Comparison of ENCODE assay signal across 31 cellular contexts in the genomic region with DNA sequence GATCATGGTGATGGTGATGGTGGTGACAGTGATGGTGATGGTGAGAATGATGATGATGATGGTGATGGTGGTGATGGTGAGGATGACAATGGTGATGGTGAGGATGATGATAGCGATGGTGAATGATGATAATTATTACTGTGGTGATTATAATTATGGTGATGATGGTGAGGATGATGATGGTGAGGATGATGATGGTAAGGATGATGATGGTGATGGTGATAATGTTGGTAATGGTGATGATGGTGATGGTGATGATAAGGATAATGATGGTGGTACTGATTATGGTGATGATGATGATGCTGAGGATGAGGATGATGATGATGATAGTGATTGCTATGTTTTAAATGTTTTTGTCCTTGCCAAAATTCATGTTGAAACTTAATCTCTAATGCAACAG. TPM values are rescaled to one million over a fixed set of nuclear protein-coding genes. Genes with fewer than 3 reads are reported as not detected.
"Had no signal": no experiment of that assay in that cellular context is flagged by ENCODE, and none has a peak within 500 bp of the region (broad histone marks: within the 10 kb centered on the region; RNA-seq: fewer than 3 reads in every experiment).

No MANE protein-coding gene starts in this region.

- H3K4me1 ChIP-seq: adrenal gland, body of pancreas, esophagus muscularis mucosa, foreskin keratinocyte, gastrocnemius medialis had no signal

- ATAC-seq: activated CD4-positive, alpha-beta T cell treated with anti-CD3 and anti-CD28 coated beads for 36 hours; activated CD8-positive, alpha-beta memory T cell treated with anti-CD3 and anti-CD28 coated beads, Interleukin-2, amount 10 ng/mL, durations not matched to agents 7 days and 5 days; activated CD8-positive, alpha-beta T cell treated with anti-CD3 and anti-CD28 coated beads, Interleukin-2, amount 10 ng/mL, durations not matched to agents 7 days and 5 days; activated naive CD8-positive, alpha-beta T cell treated with anti-CD3 and anti-CD28 coated beads, Interleukin-2, amount 50 U/mL, for 24 hours; body of pancreas; effector memory CD8-positive, alpha-beta T cell; foreskin keratinocyte; gastrocnemius medialis; T-helper 17 cell had no signal

- H3K4me3 ChIP-seq: adrenal gland, body of pancreas, esophagus muscularis mucosa, gastrocnemius medialis had no signal

- H3K27me3 ChIP-seq: adrenal gland, body of pancreas, foreskin keratinocyte, gastrocnemius medialis had no signal

- DNase-seq: activated CD4-positive, alpha-beta memory T cell treated with anti-CD3 and anti-CD28 coated beads for 36 hours; activated CD4-positive, alpha-beta T cell treated with anti-CD3 and anti-CD28 coated beads for 36 hours; activated CD4-positive, alpha-beta T cell treated with anti-CD3 and anti-CD28 coated beads, Interleukin-2, amount 10 ng/mL, durations not matched to agents 24 days and 14 days; activated CD4-positive, CD25-positive, alpha-beta regulatory T cell; activated CD4-positive, CD25-positive, alpha-beta regulatory T cell treated with anti-CD3 and anti-CD28 coated beads, Interleukin-2, amount 50 U/mL, for 72 hours; activated CD8-positive, alpha-beta memory T cell treated with anti-CD3 and anti-CD28 coated beads, Interleukin-2, amount 10 ng/mL, durations not matched to agents 7 days and 5 days; activated CD8-positive, alpha-beta memory T cell treated with anti-CD3 and anti-CD28 coated beads, Interleukin-2, amount 50 U/mL, for 4 hours; activated CD8-positive, alpha-beta T cell treated with anti-CD3 and anti-CD28 coated beads, Interleukin-2, amount 10 ng/mL, durations not matched to agents 7 days and 5 days; activated effector memory CD4-positive, alpha-beta T cell treated with anti-CD3 and anti-CD28 coated beads, Interleukin-2, amount 50 U/mL, for 16 hours; activated naive CD4-positive, alpha-beta T cell treated with anti-CD3 and anti-CD28 coated beads for 36 hours; activated naive CD8-positive, alpha-beta T cell treated with anti-CD3 and anti-CD28 coated beads for 36 hours; activated naive CD8-positive, alpha-beta T cell treated with anti-CD3 and anti-CD28 coated beads, Interleukin-2, amount 50 U/mL, for 24 hours; activated T-cell treated with anti-CD3 and anti-CD28 coated beads, Interleukin-2, amount 50 U/mL, for 1 hour; activated T-cell treated with anti-CD3 and anti-CD28 coated beads, Interleukin-2, amount 50 U/mL, for 48 hours; adrenal gland; amygdala; aorta; body of pancreas; caudate nucleus; cortex of kidney; dermis blood vessel endothelial cell; effector CD4-positive, alpha-beta T cell; effector memory CD8-positive, alpha-beta T cell; erythroblast; foreskin keratinocyte; gastrocnemius medialis; glutamatergic neuron; T-helper 1 cell; T-helper 17 cell had no signal

- H3K9me3 ChIP-seq: adrenal gland, body of pancreas, gastrocnemius medialis had no signal

- FAIRE-seq: colon had no signal

- H3K36me3 ChIP-seq: adrenal gland, esophagus muscularis mucosa, gastrocnemius medialis had no signal

- H3K27ac ChIP-seq: adrenal gland, body of pancreas, esophagus muscularis mucosa, foreskin keratinocyte, gastrocnemius medialis had no signal

RNA-seq across cellular contexts. Expression of a gene that starts 37.3 kb away (rescaled TPM):
- total RNA-seq: dermis blood vessel endothelial cell, foreskin keratinocyte had no signal
- polyA plus RNA-seq: foreskin keratinocyte had no signal
